ENCODE assay signal across 15 cellular contexts in the genomic region with DNA sequence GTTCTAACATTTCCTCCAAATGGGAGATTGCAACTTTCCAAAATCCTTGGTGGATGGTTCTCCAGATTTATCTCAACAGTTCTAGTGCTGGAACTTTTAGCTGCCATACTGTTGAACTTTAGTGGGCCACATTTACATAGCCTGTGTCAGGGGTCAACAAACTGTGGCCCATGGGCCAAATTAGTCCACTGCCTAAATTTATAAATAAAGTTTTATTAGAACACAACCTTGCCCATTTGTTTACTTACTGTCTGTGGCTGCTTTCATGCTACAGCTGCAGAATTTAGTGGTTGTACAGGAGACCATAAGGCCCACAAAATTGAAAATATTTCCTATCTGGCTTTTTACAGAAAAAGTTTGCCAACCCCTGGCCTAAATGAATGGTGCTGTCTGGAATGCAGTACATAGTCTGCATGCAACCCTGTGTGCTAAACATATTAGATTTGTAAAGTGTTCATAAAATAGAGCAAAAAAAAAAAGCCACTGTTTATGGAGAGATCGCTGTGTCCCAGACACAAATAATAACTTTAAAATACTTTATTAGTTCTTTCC. TPM values are rescaled to one million over a fixed set of nuclear protein-coding genes. Genes with fewer than 3 reads are reported as not detected.
A peak's percentile ranks its signal among the peaks of the same experiment; 100 is the strongest.
DNase-seq lines count a peak whose midpoint lies in the region; ATAC-seq and TF ChIP-seq lines count a peak whose summit lies in the region.
"Had no signal": no experiment of that assay in that cellular context is flagged by ENCODE, and none has a peak within 500 bp of the region (broad histone marks: within the 10 kb centered on the region; RNA-seq: fewer than 3 reads in every experiment).

No MANE protein-coding gene starts in this region.

- no peak overlapping the region for H2AK5ac ChIP-seq in IMR-90 (ENCODE audit: low read depth, low read length)

- H3K14ac ChIP-seq in IMR-90 (replicated peaks; ENCODE audit: low read depth, low read length) = no peak overlapping the region

- H3K4me3 ChIP-seq in BJ (ENCODE audit: low read depth, low read length) = no peak overlapping the region
- H3K4me3 ChIP-seq in IMR-90 (ENCODE audit: insufficient read depth, low read depth, low read length) = no peak overlapping the region
- H3K4me3 ChIP-seq in adipocyte (ENCODE audit: low read length) = no peak overlapping the region
- no peak overlapping the region for H3K4me3 ChIP-seq in neutrophil (ENCODE audit: low read depth in 1 of 2, low read length in 1 of 2)
- H3K4me3 ChIP-seq: Peyer's patch had no signal

- no TSS peak for BruUV-seq in IMR-90 (replicated peaks; lab: Mats Ljungman, UMichigan)

- peaks cover 2% of the 10 kb centered on the region; the same call in 1 of the 2 replicates for H3K4me1 ChIP-seq in IMR-90 (ENCODE audit: control insufficient read depth, insufficient read depth, low read length)
- peaks cover 21% of the 10 kb centered on the region for H3K4me1 ChIP-seq in adipocyte (ENCODE audit: control insufficient read depth, insufficient read depth, low read length)
- H3K4me1 ChIP-seq in neutrophil (ENCODE audit: control insufficient read depth in 1 of 2, insufficient read depth in 1 of 2, low read depth in 1 of 2, low read length in 1 of 2) = peaks cover 26 to 28% of the 10 kb centered on the region in 2 experiments

- H2AK9ac ChIP-seq in IMR-90 (replicated peaks; ENCODE audit: low read depth, low read length, poor library complexity) = no peak overlapping the region

- no peak overlapping the region for H3K18ac ChIP-seq in IMR-90 (ENCODE audit: low read depth, low read length)

- in situ Hi-C loops in IMR-90 (cut with MboI; ENCODE audit: low sequenced_read_pairs) (no loop called here), GM13977 (cut with MboI; ENCODE audit: low pct_unique_long_range_greater_than_20kb, low sequenced_read_pairs, unreplicated experiment) (no loop called here)

- H3K56ac ChIP-seq in IMR-90 (ENCODE audit: extremely low read depth, insufficient read depth, low read length) = no peak overlapping the region

- ATAC-seq in IMR-90 (ENCODE audit: low read depth) (peak; percentile 65), GM21390 (IDR thresholded peaks at IDR 0.05; ENCODE audit: unreplicated experiment) (no peak)
- ATAC-seq: left colon had no signal

- peak overlapping the region; percentile 5 for H2BK5ac ChIP-seq in IMR-90 (ENCODE audit: low read depth, low read length, poor library complexity, severe bottlenecking)

- no peak overlapping the region for H4K5ac ChIP-seq in IMR-90 (ENCODE audit: low read depth, low read length)

- H2BK120ac ChIP-seq in IMR-90 (ENCODE audit: low read depth, low read length) = no peak overlapping the region

- no peak overlapping the region for H2AFZ ChIP-seq in IMR-90 (replicated peaks; ENCODE audit: low read length, poor library complexity)

- H3K9me3 ChIP-seq in IMR-90 (ENCODE audit: control insufficient read depth, insufficient read depth, low read length) (no peaks in the 10 kb centered on the region), adipocyte (ENCODE audit: control insufficient read depth, low read length) (no peaks in the 10 kb centered on the region), neutrophil (no peaks in the 10 kb centered on the region)
- H3K9me3 ChIP-seq: Peyer's patch had no signal

- H3K27ac ChIP-seq in IMR-90 (ENCODE audit: insufficient read depth, low read length) (no peak overlapping the region), neutrophil (peak overlapping the region; percentile 11)

- no peak overlapping the region for H3K4me2 ChIP-seq in IMR-90 (ENCODE audit: low read depth, low read length)

- no peak overlapping the region for H3K9ac ChIP-seq in IMR-90 (ENCODE audit: low read depth, low read length)
- H3K9ac ChIP-seq in adipocyte (ENCODE audit: low read length) = no peak overlapping the region

- H3K36me3 ChIP-seq in BJ (ENCODE audit: control insufficient read depth, insufficient read depth, low read length) (no peaks in the 10 kb centered on the region), IMR-90 (ENCODE audit: control insufficient read depth, insufficient read depth, low read length) (peaks cover 8% of the 10 kb centered on the region), adipocyte (ENCODE audit: control insufficient read depth, insufficient read depth, low read length, severe bottlenecking) (no peaks in the 10 kb centered on the region), neutrophil (no peaks in the 10 kb centered on the region)

- CTCF ChIA-PET in BJ (lab: Yijun Ruan, JAX) = interaction anchor here (0.6 kb wide), 1 partner anchor 16 kb away, joined by 3 read pairs; no protein-coding TSS in a partner anchor
- CTCF ChIA-PET in IMR-90 (lab: Yijun Ruan, JAX) = no interaction called here

- H3K27me3 ChIP-seq in BJ (ENCODE audit: control insufficient read depth, insufficient read depth, low read length) (no peaks in the 10 kb centered on the region), IMR-90 (ENCODE audit: control insufficient read depth, insufficient read depth, low read length) (no peaks in the 10 kb centered on the region), adipocyte (replicated peaks; ENCODE audit: control insufficient read depth, insufficient read depth, low read length) (no peaks in the 10 kb centered on the region), neutrophil (no peaks in the 10 kb centered on the region)
- H3K27me3 ChIP-seq: Peyer's patch had no signal

- WGBS in IMR-90 (ENCODE audit: extremely low coverage in 2 of 2, insufficient read length in 1 of 2), 2 experiments = no CpG with 5 or more reads among the region's 1 CpG

- no peak for TF ChIP-seq RAD21 in IMR-90 (IDR thresholded peaks at IDR 0.05; ENCODE audit: low read length)

- DNase-seq in BJ (ENCODE audit: low read depth) (peak; percentile 40), IMR-90 (peak; percentile 55), adipocyte (ENCODE audit: low read depth) (peak; percentile 38), cardiac septum (ENCODE audit: low spot score) (no peak), GM13977 (ENCODE audit: low spot score) (no peak)
- DNase-seq: activated CD4-positive, CD25-positive, alpha-beta regulatory T cell; amniotic stem cell; HCEC 1CT; left colon; midbrain; NCI-H1694 treated with DMSO at 0.1 percent for 48 hours; NCI-H2227 treated with DMSO at 0.1 percent for 48 hours; Peyer's patch had no signal

- intact Hi-C loops in IMR-90 (cut with micrococcal nuclease) (no loop called here), cardiac septum (cut with DNase I) (no loop called here)

- H3K79me1 ChIP-seq in IMR-90 (ENCODE audit: low read depth in 1 of 2, low read length in 2 of 2) = peaks cover 25 to 58% of the 10 kb centered on the region in 2 experiments

- no peak overlapping the region for H4K8ac ChIP-seq in IMR-90 (ENCODE audit: low read depth in 2 of 2, low read length in 2 of 2)

- no peak for TF ChIP-seq POLR2A in IMR-90 (IDR thresholded peaks at IDR 0.05; ENCODE audit: low read depth, low read length)

- POLR2A ChIA-PET in BJ (lab: Charles Lee) (no interaction called here), IMR-90 (lab: Charles Lee; ENCODE audit: unreplicated experiment) (no interaction called here)

- H3K23ac ChIP-seq in IMR-90 (ENCODE audit: low read depth, low read length) = no peak overlapping the region

- dilution Hi-C loops in IMR-90 (cut with HindIII; ENCODE audit: low sequenced_read_pairs, unreplicated experiment) = no loop called here

- peaks cover 16% of the 10 kb centered on the region for H3K9me1 ChIP-seq in IMR-90 (ENCODE audit: insufficient read depth, low read length)

- TF ChIP-seq CTCF in BJ (IDR thresholded peaks at IDR 0.05; ENCODE audit: insufficient read depth, low read depth, low read length) (no peak), IMR-90 (conservative IDR thresholded peaks at IDR 0.05; ENCODE audit: low read depth, low read length) (no peak), neutrophil (IDR thresholded peaks at IDR 0.05) (no peak), GM13977 (IDR thresholded peaks at IDR 0.05; ENCODE audit: extremely low read depth, insufficient read depth, missing control alignments) (no peak)

- H4K91ac ChIP-seq in IMR-90 (ENCODE audit: insufficient read depth, low read depth, low read length) = no peak overlapping the region

- no peak overlapping the region for H2BK15ac ChIP-seq in IMR-90 (ENCODE audit: low read depth, low read length)

- H2BK20ac ChIP-seq in IMR-90 (ENCODE audit: low read depth, low read length) = no peak overlapping the region

- peaks cover 24% of the 10 kb centered on the region; the same call in 1 of the 2 replicates for H4K20me1 ChIP-seq in IMR-90 (ENCODE audit: insufficient read depth, low read length)

- no peak overlapping the region for H3K4ac ChIP-seq in IMR-90 (ENCODE audit: low read depth, low read length)

TF ChIP-seq in IMR-90, 13 proteins besides CTCF, POLR2A, EP300 and RAD21 (continues in another document):
- TF ChIP-seq MXI1 (IDR thresholded peaks at IDR 0.05; ENCODE audit: borderline replicate concordance, low read depth, low read length) = no peak
- no peak for TF ChIP-seq MAZ (IDR thresholded peaks at IDR 0.05; ENCODE audit: borderline replicate concordance, low read depth, low read length)
- TF ChIP-seq FOS (IDR thresholded peaks at IDR 0.05; ENCODE audit: low read depth, low read length) = no peak; the same call in 1 of the 2 replicates
- no peak for TF ChIP-seq RFX5 (IDR thresholded peaks at IDR 0.05; ENCODE audit: low read depth, low read length)
- no peak for TF ChIP-seq NFE2L2 (IDR thresholded peaks at IDR 0.05; ENCODE audit: low read depth, low read length)
- no peak for TF ChIP-seq BHLHE40 (IDR thresholded peaks at IDR 0.05; ENCODE audit: low read depth, low read length)
- TF ChIP-seq CHD1 (IDR thresholded peaks at IDR 0.05; ENCODE audit: low read depth, low read length) = no peak
- TF ChIP-seq, protein P1, sequence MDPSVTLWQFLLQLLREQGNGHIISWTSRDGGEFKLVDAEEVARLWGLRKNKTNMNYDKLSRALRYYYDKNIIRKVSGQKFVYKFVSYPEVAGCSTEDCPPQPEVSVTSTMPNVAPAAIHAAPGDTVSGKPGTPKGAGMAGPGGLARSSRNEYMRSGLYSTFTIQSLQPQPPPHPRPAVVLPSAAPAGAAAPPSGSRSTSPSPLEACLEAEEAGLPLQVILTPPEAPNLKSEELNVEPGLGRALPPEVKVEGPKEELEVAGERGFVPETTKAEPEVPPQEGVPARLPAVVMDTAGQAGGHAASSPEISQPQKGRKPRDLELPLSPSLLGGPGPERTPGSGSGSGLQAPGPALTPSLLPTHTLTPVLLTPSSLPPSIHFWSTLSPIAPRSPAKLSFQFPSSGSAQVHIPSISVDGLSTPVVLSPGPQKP (IDR thresholded peaks at IDR 0.05; ENCODE audit: borderline replicate concordance, low read depth, low read length) = no peak
- no peak for TF ChIP-seq MAFK (IDR thresholded peaks at IDR 0.05; ENCODE audit: low read depth, low read length)

RNA-seq across cellular contexts. Expression of a gene that starts 30.3 kb away (rescaled TPM):
- polyA plus RNA-seq in BJ (2011; rRNA removed) (25.0 and 34.0 TPM in 2 replicates), IMR-90 (2012; rRNA removed) (20.2 and 22.9 TPM in 2 replicates)
- polyA minus RNA-seq in BJ (2011; rRNA and poly(A)+ RNA removed) = 30.5 and 31.9 TPM in 2 replicates
- total RNA-seq in IMR-90 (2012; rRNA removed) (47.8 and 59.9 TPM in 2 replicates), cardiac septum (75.3 TPM)
- polyA plus RNA-seq in IMR-90 (2012; cell fraction: cytosol; rRNA removed) = 16.0 and 23.2 TPM in 2 replicates
- 7.9 and 19.2 TPM in 2 replicates for polyA plus RNA-seq in IMR-90 (2012; cell fraction: nucleus; rRNA removed; ENCODE audit: low replicate concordance)

Comparison
In these comparisons a context has a peak if more than half of its experiments do, and no peak if none do; other contexts are left out.
1. DNase-seq: peak in BJ (single experiment), IMR-90 (single experiment) and adipocyte (single experiment); none in cardiac septum (single experiment) and GM13977 (single experiment).